ENCODE assay signal across 1 cellular context in the genomic region with DNA sequence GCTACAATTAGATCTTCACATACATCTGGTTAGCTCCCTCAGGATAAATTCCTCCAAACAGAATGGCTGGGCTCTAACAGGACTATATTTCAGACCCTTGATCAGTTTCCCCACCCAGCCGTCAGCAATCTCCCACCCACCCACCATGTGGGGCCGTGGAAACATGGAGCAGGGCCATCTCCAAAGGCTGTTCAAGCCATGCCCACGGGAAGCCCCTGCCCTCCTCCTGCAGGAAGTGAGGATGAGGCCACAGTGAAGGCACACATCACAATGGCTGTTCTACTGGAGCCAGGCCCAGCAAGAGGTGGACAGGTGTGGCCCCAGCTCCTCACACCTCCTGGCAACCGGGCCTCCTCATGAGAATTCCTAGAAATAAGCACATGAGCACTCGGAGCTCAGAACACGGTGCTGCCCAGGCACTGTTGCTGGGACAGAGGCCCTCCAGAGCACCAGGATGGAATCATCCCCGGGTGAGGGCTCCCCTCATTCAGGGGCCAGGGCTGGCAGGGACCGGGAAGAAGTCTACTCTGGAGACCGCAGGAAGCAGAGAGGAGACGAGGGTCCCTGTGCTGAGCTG.
TF ChIP-seq lines count a peak whose summit lies in the region.

LITAFD (plus strand) TSS at position 311 of the 577 bp plus-strand sequence. CDS start 2,005 bp downstream, outside the sequence.

TF ChIP-seq in H1, 55 proteins besides CTCF, POLR2A, EP300 and RAD21:
- TF ChIP-seq HDAC6 (IDR thresholded peaks at IDR 0.05; ENCODE audit: low read depth, low read length) (no peak), SAP30 (IDR thresholded peaks at IDR 0.05; ENCODE audit: insufficient read depth, insufficient replicate concordance, low read length) (no peak), NRF1 (IDR thresholded peaks at IDR 0.05; ENCODE audit: low read depth, low read length) (no peak), MAFK (IDR thresholded peaks at IDR 0.05; ENCODE audit: low read depth, low read length) (no peak), EGR1 (IDR thresholded peaks at IDR 0.05; ENCODE audit: borderline replicate concordance, low read depth, low read length) (no peak), SRF (IDR thresholded peaks at IDR 0.05; ENCODE audit: low read depth, low read length) (no peak), ZNF274 (IDR thresholded peaks at IDR 0.05; ENCODE audit: borderline replicate concordance, extremely low read depth, low read length) (no peak), SP4 (IDR thresholded peaks at IDR 0.05; ENCODE audit: low read length) (no peak), KDM1A (IDR thresholded peaks at IDR 0.05; ENCODE audit: borderline replicate concordance, low read length) (no peak), CHD1 (IDR thresholded peaks at IDR 0.05; ENCODE audit: low read depth, low read length) (no peak), TAF1 (IDR thresholded peaks at IDR 0.05; ENCODE audit: low read depth, low read length) (no peak), GTF2F1 (IDR thresholded peaks at IDR 0.05; ENCODE audit: borderline replicate concordance, low read depth, low read length) (no peak), MAX (IDR thresholded peaks at IDR 0.05) (no peak), PHF8 (conservative IDR thresholded peaks at IDR 0.05; ENCODE audit: low read depth, low read length) (no peak), BCL11A (IDR thresholded peaks at IDR 0.05; ENCODE audit: low read depth in 2 of 2, low read length in 2 of 2) (no peak), NANOG (IDR thresholded peaks at IDR 0.05; ENCODE audit: insufficient read depth, low read depth, low read length, poor library complexity, severe bottlenecking) (no peak), JUN (IDR thresholded peaks at IDR 0.05; ENCODE audit: low read depth, low read length) (no peak), RFX5 (IDR thresholded peaks at IDR 0.05; ENCODE audit: borderline replicate concordance, low read depth, low read length) (no peak), RBBP5 (IDR thresholded peaks at IDR 0.05; ENCODE audit: borderline replicate concordance, low read depth, low read length) (no peak)
- TF ChIP-seq, protein P1, sequence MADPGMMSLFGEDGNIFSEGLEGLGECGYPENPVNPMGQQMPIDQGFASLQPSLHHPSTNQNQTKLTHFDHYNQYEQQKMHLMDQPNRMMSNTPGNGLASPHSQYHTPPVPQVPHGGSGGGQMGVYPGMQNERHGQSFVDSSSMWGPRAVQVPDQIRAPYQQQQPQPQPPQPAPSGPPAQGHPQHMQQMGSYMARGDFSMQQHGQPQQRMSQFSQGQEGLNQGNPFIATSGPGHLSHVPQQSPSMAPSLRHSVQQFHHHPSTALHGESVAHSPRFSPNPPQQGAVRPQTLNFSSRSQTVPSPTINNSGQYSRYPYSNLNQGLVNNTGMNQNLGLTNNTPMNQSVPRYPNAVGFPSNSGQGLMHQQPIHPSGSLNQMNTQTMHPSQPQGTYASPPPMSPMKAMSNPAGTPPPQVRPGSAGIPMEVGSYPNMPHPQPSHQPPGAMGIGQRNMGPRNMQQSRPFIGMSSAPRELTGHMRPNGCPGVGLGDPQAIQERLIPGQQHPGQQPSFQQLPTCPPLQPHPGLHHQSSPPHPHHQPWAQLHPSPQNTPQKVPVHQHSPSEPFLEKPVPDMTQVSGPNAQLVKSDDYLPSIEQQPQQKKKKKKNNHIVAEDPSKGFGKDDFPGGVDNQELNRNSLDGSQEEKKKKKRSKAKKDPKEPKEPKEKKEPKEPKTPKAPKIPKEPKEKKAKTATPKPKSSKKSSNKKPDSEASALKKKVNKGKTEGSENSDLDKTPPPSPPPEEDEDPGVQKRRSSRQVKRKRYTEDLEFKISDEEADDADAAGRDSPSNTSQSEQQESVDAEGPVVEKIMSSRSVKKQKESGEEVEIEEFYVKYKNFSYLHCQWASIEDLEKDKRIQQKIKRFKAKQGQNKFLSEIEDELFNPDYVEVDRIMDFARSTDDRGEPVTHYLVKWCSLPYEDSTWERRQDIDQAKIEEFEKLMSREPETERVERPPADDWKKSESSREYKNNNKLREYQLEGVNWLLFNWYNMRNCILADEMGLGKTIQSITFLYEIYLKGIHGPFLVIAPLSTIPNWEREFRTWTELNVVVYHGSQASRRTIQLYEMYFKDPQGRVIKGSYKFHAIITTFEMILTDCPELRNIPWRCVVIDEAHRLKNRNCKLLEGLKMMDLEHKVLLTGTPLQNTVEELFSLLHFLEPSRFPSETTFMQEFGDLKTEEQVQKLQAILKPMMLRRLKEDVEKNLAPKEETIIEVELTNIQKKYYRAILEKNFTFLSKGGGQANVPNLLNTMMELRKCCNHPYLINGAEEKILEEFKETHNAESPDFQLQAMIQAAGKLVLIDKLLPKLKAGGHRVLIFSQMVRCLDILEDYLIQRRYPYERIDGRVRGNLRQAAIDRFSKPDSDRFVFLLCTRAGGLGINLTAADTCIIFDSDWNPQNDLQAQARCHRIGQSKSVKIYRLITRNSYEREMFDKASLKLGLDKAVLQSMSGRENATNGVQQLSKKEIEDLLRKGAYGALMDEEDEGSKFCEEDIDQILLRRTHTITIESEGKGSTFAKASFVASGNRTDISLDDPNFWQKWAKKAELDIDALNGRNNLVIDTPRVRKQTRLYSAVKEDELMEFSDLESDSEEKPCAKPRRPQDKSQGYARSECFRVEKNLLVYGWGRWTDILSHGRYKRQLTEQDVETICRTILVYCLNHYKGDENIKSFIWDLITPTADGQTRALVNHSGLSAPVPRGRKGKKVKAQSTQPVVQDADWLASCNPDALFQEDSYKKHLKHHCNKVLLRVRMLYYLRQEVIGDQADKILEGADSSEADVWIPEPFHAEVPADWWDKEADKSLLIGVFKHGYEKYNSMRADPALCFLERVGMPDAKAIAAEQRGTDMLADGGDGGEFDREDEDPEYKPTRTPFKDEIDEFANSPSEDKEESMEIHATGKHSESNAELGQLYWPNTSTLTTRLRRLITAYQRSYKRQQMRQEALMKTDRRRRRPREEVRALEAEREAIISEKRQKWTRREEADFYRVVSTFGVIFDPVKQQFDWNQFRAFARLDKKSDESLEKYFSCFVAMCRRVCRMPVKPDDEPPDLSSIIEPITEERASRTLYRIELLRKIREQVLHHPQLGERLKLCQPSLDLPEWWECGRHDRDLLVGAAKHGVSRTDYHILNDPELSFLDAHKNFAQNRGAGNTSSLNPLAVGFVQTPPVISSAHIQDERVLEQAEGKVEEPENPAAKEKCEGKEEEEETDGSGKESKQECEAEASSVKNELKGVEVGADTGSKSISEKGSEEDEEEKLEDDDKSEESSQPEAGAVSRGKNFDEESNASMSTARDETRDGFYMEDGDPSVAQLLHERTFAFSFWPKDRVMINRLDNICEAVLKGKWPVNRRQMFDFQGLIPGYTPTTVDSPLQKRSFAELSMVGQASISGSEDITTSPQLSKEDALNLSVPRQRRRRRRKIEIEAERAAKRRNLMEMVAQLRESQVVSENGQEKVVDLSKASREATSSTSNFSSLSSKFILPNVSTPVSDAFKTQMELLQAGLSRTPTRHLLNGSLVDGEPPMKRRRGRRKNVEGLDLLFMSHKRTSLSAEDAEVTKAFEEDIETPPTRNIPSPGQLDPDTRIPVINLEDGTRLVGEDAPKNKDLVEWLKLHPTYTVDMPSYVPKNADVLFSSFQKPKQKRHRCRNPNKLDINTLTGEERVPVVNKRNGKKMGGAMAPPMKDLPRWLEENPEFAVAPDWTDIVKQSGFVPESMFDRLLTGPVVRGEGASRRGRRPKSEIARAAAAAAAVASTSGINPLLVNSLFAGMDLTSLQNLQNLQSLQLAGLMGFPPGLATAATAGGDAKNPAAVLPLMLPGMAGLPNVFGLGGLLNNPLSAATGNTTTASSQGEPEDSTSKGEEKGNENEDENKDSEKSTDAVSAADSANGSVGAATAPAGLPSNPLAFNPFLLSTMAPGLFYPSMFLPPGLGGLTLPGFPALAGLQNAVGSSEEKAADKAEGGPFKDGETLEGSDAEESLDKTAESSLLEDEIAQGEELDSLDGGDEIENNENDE (IDR thresholded peaks at IDR 0.05; ENCODE audit: insufficient replicate concordance, low read length): no peak
